Comparison of ENCODE assay signal across 29 cellular contexts in the genomic region with DNA sequence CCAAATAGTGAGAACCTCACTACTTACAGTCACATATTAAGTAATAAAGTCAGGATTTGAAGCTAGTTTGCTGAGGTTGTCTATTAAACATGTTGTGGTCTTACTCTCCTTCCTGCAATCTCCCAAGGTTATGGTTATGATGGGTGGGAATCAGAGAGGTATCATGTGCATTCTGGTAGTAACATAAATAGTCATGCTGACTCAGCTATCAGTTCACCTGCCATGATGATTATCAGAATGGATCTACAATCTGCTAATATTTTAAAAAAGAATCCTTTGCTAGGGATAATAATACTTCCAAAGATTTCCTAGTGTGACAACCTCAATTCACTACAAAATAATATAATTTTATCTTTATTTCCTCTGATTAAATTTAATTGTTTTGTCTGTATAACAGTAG.
"Had no signal": no experiment of that assay in that cellular context is flagged by ENCODE, and none has a peak within 500 bp of the region (broad histone marks: within the 10 kb centered on the region; RNA-seq: fewer than 3 reads in every experiment).

No MANE protein-coding gene starts in this region.

- DNase-seq: colonic mucosa; cortex of kidney; dermis blood vessel endothelial cell; dorsolateral prefrontal cortex; effector CD4-positive, alpha-beta T cell; effector CD8-positive, alpha-beta T cell; effector memory CD4-positive, alpha-beta T cell; effector memory CD8-positive, alpha-beta T cell; endodermal cell; erythroblast; esophagus squamous epithelium; foreskin fibroblast; foreskin keratinocyte; foreskin melanocyte; gastrocnemius medialis; glutamatergic neuron; head of caudate nucleus; heart left ventricle; heart right ventricle had no signal

- H3K27ac Mint-ChIP-seq: dendritic cell treated with granulocyte-macrophage colony-stimulating factor and Interleukin-4, amounts not matched to agents 40 ng/mL and 50 ng/mL, for 4 days; effector memory CD8-positive, alpha-beta T cell; endodermal cell had no signal

- H3K4me1 Mint-ChIP-seq: endodermal cell had no signal

- H3K4me3 Mint-ChIP-seq: dendritic cell treated with granulocyte-macrophage colony-stimulating factor and Interleukin-4, amounts not matched to agents 40 ng/mL and 50 ng/mL, for 4 days; effector memory CD8-positive, alpha-beta T cell; endodermal cell had no signal

- FAIRE-seq: colon, endometrium, endothelial cell of umbilical vein, frontal cortex had no signal

- ATAC-seq: effector memory CD8-positive, alpha-beta T cell; esophagus mucosa; foreskin keratinocyte; gastrocnemius medialis; gastroesophageal sphincter; heart left ventricle; heart right ventricle had no signal

- H3K4me3 ChIP-seq: colonic mucosa, coronary artery, dorsolateral prefrontal cortex, esophagus muscularis mucosa, esophagus squamous epithelium, gastrocnemius medialis, gastroesophageal sphincter, heart left ventricle, heart right ventricle had no signal

- H3K9me3 ChIP-seq: colonic mucosa, esophagus muscularis mucosa, esophagus squamous epithelium, gastrocnemius medialis, gastroesophageal sphincter had no signal

- H3K27me3 ChIP-seq: colonic mucosa, dorsolateral prefrontal cortex, esophagus muscularis mucosa, esophagus squamous epithelium, foreskin keratinocyte, gastrocnemius medialis, gastroesophageal sphincter, heart left ventricle, heart right ventricle had no signal

- H3K4me1 ChIP-seq: colonic mucosa, esophagus muscularis mucosa, esophagus squamous epithelium, foreskin keratinocyte, gastrocnemius medialis, gastroesophageal sphincter, heart left ventricle, heart right ventricle had no signal

- H3K36me3 ChIP-seq: colonic mucosa, esophagus muscularis mucosa, esophagus squamous epithelium, gastrocnemius medialis, gastroesophageal sphincter, heart left ventricle, heart right ventricle had no signal

- H3K27me3 Mint-ChIP-seq: dendritic cell treated with granulocyte-macrophage colony-stimulating factor and Interleukin-4, amounts not matched to agents 40 ng/mL and 50 ng/mL, for 4 days; effector memory CD8-positive, alpha-beta T cell had no signal

- H3K9me3 Mint-ChIP-seq: effector memory CD8-positive, alpha-beta T cell; endodermal cell had no signal

- H3K27ac ChIP-seq: colonic mucosa, coronary artery, dorsolateral prefrontal cortex, epithelial cell of prostate, esophagus muscularis mucosa, esophagus squamous epithelium, foreskin keratinocyte, gastrocnemius medialis, gastroesophageal sphincter, heart left ventricle, heart right ventricle had no signal
